18 cellular contexts compared by ENCODE assay signal in genomic region chr5:20445326-20445860, GRCh38.
A peak's percentile ranks its signal among the peaks of the same experiment; 100 is the strongest.
DNase-seq lines count a peak whose midpoint lies in the region; ATAC-seq and TF ChIP-seq lines count a peak whose summit lies in the region.
"Had no signal": no experiment of that assay in that cellular context is flagged by ENCODE, and none has a peak within 500 bp of the region (broad histone marks: within the 10 kb centered on the region; RNA-seq: fewer than 3 reads in every experiment).

No MANE protein-coding gene starts in this region.

- H3K9me2 ChIP-seq in GM23338 (ENCODE audit: insufficient read depth) (no peaks in the 10 kb centered on the region), PC-3 (replicated peaks; ENCODE audit: low read length) (no peaks in the 10 kb centered on the region)

- H3K27me3 Mint-ChIP-seq in GM23338 (ENCODE audit: insufficient read depth, low read depth, poor library complexity), result no peaks in the 10 kb centered on the region
- H3K27me3 Mint-ChIP-seq: B cell; CD8-positive, alpha-beta memory T cell had no signal

- no peak for DNase-seq in GM23338 (ENCODE audit: low spot score)
- peak; percentile 17 for DNase-seq in PC-3
- peak; percentile 53 for DNase-seq in cerebellar cortex (ENCODE audit: low spot score)
- DNase-seq in foreskin keratinocyte, result peak; percentile 1 to 52
- no peak for DNase-seq in Peyer's patch
- no peak for DNase-seq in OCI-M1 (lab: John Stamatoyannopoulos, UW)
- DNase-seq in stimulated activated naive CD8-positive, alpha-beta T cell treated with anti-CD3 and anti-CD28 coated beads, Interleukin-15, Interleukin-2, amounts not matched to agents 100 U/mL and 50 U/mL, for 24 hours, result no peak
- no peak for DNase-seq in activated gamma-delta T cell (lab: John Stamatoyannopoulos, UW)
- DNase-seq: CD8-positive, alpha-beta memory T cell; COR-L47; DMS 273 treated with DMSO at 0.1 percent for 48 hours; DMS79; GF-D8; HCEC 1CT; IMR-90 had no signal

- TF ChIP-seq CTCF in GM23338 (conservative IDR thresholded peaks at IDR 0.05; ENCODE audit: low read depth in 2 of 2) (no peak), PC-3 (conservative IDR thresholded peaks at IDR 0.05; ENCODE audit: low read depth, low read length) (no peak), foreskin keratinocyte (conservative IDR thresholded peaks at IDR 0.05) (no peak), Peyer's patch (IDR thresholded peaks at IDR 0.05) (no peak)

- H4K20me1 ChIP-seq in GM23338 (replicated peaks; ENCODE audit: insufficient read depth), result no peaks in the 10 kb centered on the region
- H4K20me1 ChIP-seq in PC-3 (ENCODE audit: low read length), result no peaks in the 10 kb centered on the region
- H4K20me1 ChIP-seq: BLaER1 treated with 17β-estradiol and CSF1 and Interleukin-3, amounts not matched to agents 10 nM and 100 nM had no signal

- no peak for TF ChIP-seq POLR2A in Peyer's patch (IDR thresholded peaks at IDR 0.05)

- H3K4me1 Mint-ChIP-seq in GM23338, result peaks cover 3% of the 10 kb centered on the region; the same call in 2 of the 3 replicates
- H3K4me1 Mint-ChIP-seq: B cell; CD8-positive, alpha-beta memory T cell had no signal

- H3K27ac Mint-ChIP-seq in GM23338, result no peak overlapping the region
- H3K27ac Mint-ChIP-seq: B cell; CD8-positive, alpha-beta memory T cell had no signal

- H3K4me2 ChIP-seq in GM23338 (no peak overlapping the region), PC-3 (ENCODE audit: low read length) (no peak overlapping the region)
- H3K4me2 ChIP-seq: BLaER1 treated with 17β-estradiol and CSF1 and Interleukin-3, amounts not matched to agents 10 nM and 100 nM had no signal

- intact Hi-C loops in PC-3 (cut with micrococcal nuclease), result no loop called here

- no peaks in the 10 kb centered on the region for H3K27me3 ChIP-seq in GM23338 (ENCODE audit: insufficient read depth)
- H3K27me3 ChIP-seq in PC-3 (ENCODE audit: low read length), result no peaks in the 10 kb centered on the region
- H3K27me3 ChIP-seq in foreskin keratinocyte, result no peaks in the 10 kb centered on the region
- no peaks in the 10 kb centered on the region for H3K27me3 ChIP-seq in Peyer's patch
- H3K27me3 ChIP-seq: BLaER1 treated with 17β-estradiol and CSF1 and Interleukin-3, amounts not matched to agents 10 nM and 100 nM had no signal

- H3F3A ChIP-seq in GM23338 (replicated peaks; ENCODE audit: low read depth) (no peaks in the 10 kb centered on the region), PC-3 (ENCODE audit: low read length, unreplicated experiment) (no peaks in the 10 kb centered on the region)

- H3K36me3 Mint-ChIP-seq in GM23338 (ENCODE audit: low read depth), result no peaks in the 10 kb centered on the region
- H3K36me3 Mint-ChIP-seq: CD8-positive, alpha-beta memory T cell had no signal

- no peaks in the 10 kb centered on the region for H3K9me3 ChIP-seq in PC-3 (ENCODE audit: low read length)
- no peaks in the 10 kb centered on the region for H3K9me3 ChIP-seq in Peyer's patch
- H3K9me3 ChIP-seq: BLaER1 treated with 17β-estradiol and CSF1 and Interleukin-3, amounts not matched to agents 10 nM and 100 nM had no signal

- no peaks in the 10 kb centered on the region for H3K36me3 ChIP-seq in GM23338 (ENCODE audit: insufficient read depth)
- H3K36me3 ChIP-seq in PC-3 (ENCODE audit: low read depth, low read length), result no peaks in the 10 kb centered on the region
- H3K36me3 ChIP-seq in Peyer's patch, result no peaks in the 10 kb centered on the region
- H3K36me3 ChIP-seq: BLaER1 treated with 17β-estradiol and CSF1 and Interleukin-3, amounts not matched to agents 10 nM and 100 nM had no signal

- no TSS peak for BruUV-seq in PC-3 (replicated peaks; lab: Mats Ljungman, UMichigan)

- no peaks in the 10 kb centered on the region for H3K9me3 Mint-ChIP-seq in GM23338

- CTCF ChIA-PET in PC-3 (lab: Charles Lee), result no interaction called here

- H3K4me1 ChIP-seq in GM23338 (ENCODE audit: insufficient read depth), result no peaks in the 10 kb centered on the region
- no peaks in the 10 kb centered on the region for H3K4me1 ChIP-seq in PC-3 (ENCODE audit: insufficient read depth, low read length)
- no peaks in the 10 kb centered on the region for H3K4me1 ChIP-seq in foreskin keratinocyte
- no peaks in the 10 kb centered on the region for H3K4me1 ChIP-seq in Peyer's patch
- H3K4me1 ChIP-seq: BLaER1 treated with 17β-estradiol and CSF1 and Interleukin-3, amounts not matched to agents 10 nM and 100 nM had no signal

- H3K4me3 Mint-ChIP-seq in GM23338, result no peak overlapping the region
- H3K4me3 Mint-ChIP-seq: B cell; CD8-positive, alpha-beta memory T cell had no signal

- ATAC-seq in GM23338 (no peak), PC-3 (no peak), foreskin keratinocyte (no peak)
- no peak for ATAC-seq in stimulated activated naive CD8-positive, alpha-beta T cell treated with anti-CD3 and anti-CD28 coated beads, Interleukin-15, Interleukin-2, amounts not matched to agents 100 U/mL and 50 U/mL, for 24 hours
- ATAC-seq: K562 had no signal

- H3K79me2 ChIP-seq in GM23338 (replicated peaks; ENCODE audit: insufficient read depth) (no peaks in the 10 kb centered on the region), PC-3 (ENCODE audit: low read length) (no peaks in the 10 kb centered on the region)

- POLR2A ChIA-PET in PC-3 (lab: Charles Lee; ENCODE audit: unreplicated experiment), result no interaction called here

- H2AFZ ChIP-seq in GM23338 (0 out of 2 replicates have a peak overlapping the region, but pooled peaks have one; percentile 92), PC-3 (ENCODE audit: low read length) (no peak overlapping the region)

- no peak overlapping the region for H3K4me3 ChIP-seq in GM23338
- no peak overlapping the region for H3K4me3 ChIP-seq in PC-3 (ENCODE audit: low read length)
- H3K4me3 ChIP-seq in Peyer's patch, result no peak overlapping the region
- H3K4me3 ChIP-seq: BLaER1 treated with 17β-estradiol and CSF1 and Interleukin-3, amounts not matched to agents 10 nM and 100 nM; K562 had no signal

- H3K27ac ChIP-seq in GM23338 (ENCODE audit: low read depth), result no peak overlapping the region
- H3K27ac ChIP-seq in PC-3 (ENCODE audit: low read length), result no peak overlapping the region
- H3K27ac ChIP-seq in foreskin keratinocyte, result no peak overlapping the region
- no peak overlapping the region for H3K27ac ChIP-seq in Peyer's patch
- H3K27ac ChIP-seq: BLaER1 treated with 17β-estradiol and CSF1 and Interleukin-3, amounts not matched to agents 10 nM and 100 nM had no signal

- no peak overlapping the region for H3K9ac ChIP-seq in PC-3 (ENCODE audit: low read length)
- H3K9ac ChIP-seq: BLaER1 treated with 17β-estradiol and CSF1 and Interleukin-3, amounts not matched to agents 10 nM and 100 nM had no signal

TF ChIP-seq in GM23338, 12 proteins besides CTCF, POLR2A, EP300 and RAD21:
- no peak for TF ChIP-seq EZH2 (IDR thresholded peaks at IDR 0.05; ENCODE audit: low read depth, unreplicated experiment)
- TF ChIP-seq ETS1 (IDR thresholded peaks at IDR 0.05), result no peak
- TF ChIP-seq EZH2phosphoT487 (IDR thresholded peaks at IDR 0.05; ENCODE audit: unreplicated experiment), result no peak
- TF ChIP-seq ZNF331 (CRISPR knock-in tag; IDR thresholded peaks at IDR 0.05; ENCODE audit: low read depth), result no peak
- TF ChIP-seq NANOG (IDR thresholded peaks at IDR 0.05; ENCODE audit: borderline replicate concordance), result no peak
- no peak for TF ChIP-seq STAT1 (IDR thresholded peaks at IDR 0.05; ENCODE audit: unreplicated experiment)
- no peak for TF ChIP-seq CREB1 (CRISPR knock-in tag; IDR thresholded peaks at IDR 0.05; ENCODE audit: low read depth)

Comparison
In these comparisons a context has a peak if more than half of its experiments do, and no peak if none do; other contexts are left out.
1. DNase-seq: peak in PC-3 (single experiment), cerebellar cortex (single experiment) and foreskin keratinocyte (2 of 2); none in GM23338 (single experiment), Peyer's patch (0 of 3), OCI-M1 (single experiment), stimulated activated naive CD8-positive, alpha-beta T cell treated with anti-CD3 and anti-CD28 coated beads, Interleukin-15, Interleukin-2, amounts not matched to agents 100 U/mL and 50 U/mL, for 24 hours (single experiment) and activated gamma-delta T cell (single experiment).